In genomic region chr2:202043473-202043872, GRCh38 we compare ENCODE assay signal across 2 cellular contexts.
A peak's percentile ranks its signal among the peaks of the same experiment; 100 is the strongest.
TF ChIP-seq lines count a peak whose summit lies in the region.

No MANE protein-coding gene starts in this region.

TF ChIP-seq in IMR-90, 13 proteins besides CTCF, POLR2A, EP300 and RAD21:
- no peak for TF ChIP-seq RFX5 (IDR thresholded peaks at IDR 0.05; ENCODE audit: low read depth, low read length)
- no peak for TF ChIP-seq FOS (IDR thresholded peaks at IDR 0.05; ENCODE audit: low read depth, low read length)
- TF ChIP-seq, protein P1, sequence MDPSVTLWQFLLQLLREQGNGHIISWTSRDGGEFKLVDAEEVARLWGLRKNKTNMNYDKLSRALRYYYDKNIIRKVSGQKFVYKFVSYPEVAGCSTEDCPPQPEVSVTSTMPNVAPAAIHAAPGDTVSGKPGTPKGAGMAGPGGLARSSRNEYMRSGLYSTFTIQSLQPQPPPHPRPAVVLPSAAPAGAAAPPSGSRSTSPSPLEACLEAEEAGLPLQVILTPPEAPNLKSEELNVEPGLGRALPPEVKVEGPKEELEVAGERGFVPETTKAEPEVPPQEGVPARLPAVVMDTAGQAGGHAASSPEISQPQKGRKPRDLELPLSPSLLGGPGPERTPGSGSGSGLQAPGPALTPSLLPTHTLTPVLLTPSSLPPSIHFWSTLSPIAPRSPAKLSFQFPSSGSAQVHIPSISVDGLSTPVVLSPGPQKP (IDR thresholded peaks at IDR 0.05; ENCODE audit: borderline replicate concordance, low read depth, low read length): no peak
- TF ChIP-seq MAZ (IDR thresholded peaks at IDR 0.05; ENCODE audit: borderline replicate concordance, low read depth, low read length): no peak
- TF ChIP-seq MAFK (IDR thresholded peaks at IDR 0.05; ENCODE audit: low read depth, low read length): no peak
- TF ChIP-seq RCOR1 (IDR thresholded peaks at IDR 0.05; ENCODE audit: insufficient replicate concordance, low read length): no peak
- no peak for TF ChIP-seq SMC3 (IDR thresholded peaks at IDR 0.05; ENCODE audit: low read depth, low read length)
- no peak for TF ChIP-seq MXI1 (IDR thresholded peaks at IDR 0.05; ENCODE audit: borderline replicate concordance, low read depth, low read length)
- TF ChIP-seq BHLHE40 (IDR thresholded peaks at IDR 0.05; ENCODE audit: low read depth, low read length): no peak
- TF ChIP-seq, protein P2, sequence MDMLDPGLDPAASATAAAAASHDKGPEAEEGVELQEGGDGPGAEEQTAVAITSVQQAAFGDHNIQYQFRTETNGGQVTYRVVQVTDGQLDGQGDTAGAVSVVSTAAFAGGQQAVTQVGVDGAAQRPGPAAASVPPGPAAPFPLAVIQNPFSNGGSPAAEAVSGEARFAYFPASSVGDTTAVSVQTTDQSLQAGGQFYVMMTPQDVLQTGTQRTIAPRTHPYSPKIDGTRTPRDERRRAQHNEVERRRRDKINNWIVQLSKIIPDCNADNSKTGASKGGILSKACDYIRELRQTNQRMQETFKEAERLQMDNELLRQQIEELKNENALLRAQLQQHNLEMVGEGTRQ (IDR thresholded peaks at IDR 0.05; ENCODE audit: low read depth, low read length): no peak
- no peak for TF ChIP-seq CEBPB (IDR thresholded peaks at IDR 0.05; ENCODE audit: low read depth, low read length)
- no peak for TF ChIP-seq CHD1 (IDR thresholded peaks at IDR 0.05; ENCODE audit: low read depth, low read length)
- TF ChIP-seq NFE2L2 (IDR thresholded peaks at IDR 0.05; ENCODE audit: low read depth, low read length): no peak

TF ChIP-seq in GM12878, 131 proteins besides CTCF, POLR2A, EP300 and RAD21:
- TF ChIP-seq HDAC6 (IDR thresholded peaks at IDR 0.05; ENCODE audit: unreplicated experiment) (no peak), PBX3 (IDR thresholded peaks at IDR 0.05; ENCODE audit: insufficient replicate concordance, low read depth, low read length) (no peak), ATF2 (IDR thresholded peaks at IDR 0.05; ENCODE audit: low read length) (no peak), BHLHE40 (IDR thresholded peaks at IDR 0.05; ENCODE audit: borderline replicate concordance in 1 of 2, low read depth in 2 of 2, low read length in 1 of 2) (peak in 1 of 2 experiments; percentile 42; a peak in 1 of 4 replicates), SPI1 (IDR thresholded peaks at IDR 0.05; ENCODE audit: borderline replicate concordance, insufficient read depth, low read depth, low read length) (peak; percentile 63; the same call in 1 of the 2 replicates)
- TF ChIP-seq, protein P3, sequence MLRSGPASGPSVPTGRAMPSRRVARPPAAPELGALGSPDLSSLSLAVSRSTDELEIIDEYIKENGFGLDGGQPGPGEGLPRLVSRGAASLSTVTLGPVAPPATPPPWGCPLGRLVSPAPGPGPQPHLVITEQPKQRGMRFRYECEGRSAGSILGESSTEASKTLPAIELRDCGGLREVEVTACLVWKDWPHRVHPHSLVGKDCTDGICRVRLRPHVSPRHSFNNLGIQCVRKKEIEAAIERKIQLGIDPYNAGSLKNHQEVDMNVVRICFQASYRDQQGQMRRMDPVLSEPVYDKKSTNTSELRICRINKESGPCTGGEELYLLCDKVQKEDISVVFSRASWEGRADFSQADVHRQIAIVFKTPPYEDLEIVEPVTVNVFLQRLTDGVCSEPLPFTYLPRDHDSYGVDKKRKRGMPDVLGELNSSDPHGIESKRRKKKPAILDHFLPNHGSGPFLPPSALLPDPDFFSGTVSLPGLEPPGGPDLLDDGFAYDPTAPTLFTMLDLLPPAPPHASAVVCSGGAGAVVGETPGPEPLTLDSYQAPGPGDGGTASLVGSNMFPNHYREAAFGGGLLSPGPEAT (IDR thresholded peaks at IDR 0.05; ENCODE audit: low read depth): peak; percentile 31; the same call in 1 of the 2 replicates
